Comparison of ENCODE assay signal across 15 cellular contexts in genomic region chr18:55988537-55988936, GRCh38.
A peak's percentile ranks its signal among the peaks of the same experiment; 100 is the strongest.
DNase-seq lines count a peak whose midpoint lies in the region; ATAC-seq, FAIRE-seq and TF ChIP-seq lines count a peak whose summit lies in the region.
"Had no signal": no experiment of that assay in that cellular context is flagged by ENCODE, and none has a peak within 500 bp of the region (broad histone marks: within the 10 kb centered on the region; RNA-seq: fewer than 3 reads in every experiment).

No MANE protein-coding gene starts in this region.

- no TSS peak for BruUV-seq in HepG2 (replicated peaks; lab: Mats Ljungman, UMichigan)

- no peak overlapping the region for H3K27ac Mint-ChIP-seq in glutamatergic neuron (ENCODE audit: unreplicated experiment)
- H3K27ac Mint-ChIP-seq: activated CD4-positive, alpha-beta memory T cell treated with anti-CD3 and anti-CD28 coated beads, Interleukin-2, amount 10 ng/mL, durations not matched to agents 7 days and 5 days; progenitor cell of endocrine pancreas had no signal

- H3K4me1 Mint-ChIP-seq in glutamatergic neuron (ENCODE audit: low read depth, unreplicated experiment), result no peaks in the 10 kb centered on the region
- H3K4me1 Mint-ChIP-seq: activated CD4-positive, alpha-beta memory T cell treated with anti-CD3 and anti-CD28 coated beads, Interleukin-2, amount 10 ng/mL, durations not matched to agents 7 days and 5 days had no signal

- H4K20me1 ChIP-seq in HepG2 (ENCODE audit: insufficient read depth, low read length), result no peaks in the 10 kb centered on the region

- H3K4me3 ChIP-seq in liver (ENCODE audit: low read depth in 1 of 3, low read length in 3 of 3) (no peak overlapping the region), HepG2 (replicated peaks in 1 of 3; ENCODE audit: insufficient read depth in 1 of 3, low read depth in 2 of 3, low read length in 3 of 3) (no peak overlapping the region), esophagus squamous epithelium (no peak overlapping the region), mesodermal cell (ENCODE audit: extremely low read depth, insufficient read depth, low read length, poor library complexity, severe bottlenecking) (no peak overlapping the region)
- H3K4me3 ChIP-seq: lung, transverse colon had no signal

- no peaks in the 10 kb centered on the region for H3K27me3 Mint-ChIP-seq in glutamatergic neuron (ENCODE audit: unreplicated experiment)
- H3K27me3 Mint-ChIP-seq: activated CD4-positive, alpha-beta memory T cell treated with anti-CD3 and anti-CD28 coated beads, Interleukin-2, amount 10 ng/mL, durations not matched to agents 7 days and 5 days; progenitor cell of endocrine pancreas had no signal

- ATAC-seq in HepG2, result no peak
- no peak for ATAC-seq in stimulated activated naive CD8-positive, alpha-beta T cell treated with anti-CD3 and anti-CD28 coated beads, Interleukin-15, Interleukin-2, amounts not matched to agents 100 U/mL and 50 U/mL, for 24 hours

- in situ Hi-C loops in HepG2 (cut with HindIII; ENCODE audit: extremely low pct_ligation_motif_present, low pct_unique_long_range_greater_than_20kb), result no loop called here

- peaks cover 2% of the 10 kb centered on the region for H3K9me3 Mint-ChIP-seq in glutamatergic neuron (ENCODE audit: unreplicated experiment)

- CTCF ChIA-PET in HepG2 (lab: Yijun Ruan, JAX; ENCODE audit: low intra/inter-chr PET ratio, low total read pairs), result no interaction called here

- H3K9me3 ChIP-seq in liver (ENCODE audit: control insufficient read depth in 4 of 4, low read length in 3 of 4) (no peaks in the 10 kb centered on the region), HepG2 (ENCODE audit: low read length) (peaks cover 83% of the 10 kb centered on the region), esophagus squamous epithelium (peaks cover 0 to 10% (median 4%) of the 10 kb centered on the region in 3 donors), mesodermal cell (ENCODE audit: control insufficient read depth, low read length) (peaks cover 9% of the 10 kb centered on the region)
- H3K9me3 ChIP-seq: transverse colon had no signal

- no peak overlapping the region for H3K4me3 Mint-ChIP-seq in glutamatergic neuron (ENCODE audit: unreplicated experiment)
- H3K4me3 Mint-ChIP-seq: activated CD4-positive, alpha-beta memory T cell treated with anti-CD3 and anti-CD28 coated beads, Interleukin-2, amount 10 ng/mL, durations not matched to agents 7 days and 5 days had no signal

- H3K36me3 ChIP-seq in liver (ENCODE audit: control insufficient read depth in 4 of 4, insufficient read depth in 3 of 4, low read depth in 1 of 4, low read length in 3 of 4) (no peaks in the 10 kb centered on the region), HepG2 (replicated peaks in 1 of 2; ENCODE audit: control insufficient read depth in 1 of 2, insufficient read depth in 2 of 2, low read length in 2 of 2) (no peaks in the 10 kb centered on the region), esophagus squamous epithelium (no peaks in the 10 kb centered on the region), mesodermal cell (ENCODE audit: control insufficient read depth, insufficient read depth, low read length) (no peaks in the 10 kb centered on the region)
- H3K36me3 ChIP-seq: transverse colon had no signal

- POLR2A ChIA-PET in HepG2 (lab: Yijun Ruan, JAX), result no interaction called here

- H3K4me1 ChIP-seq in liver (ENCODE audit: control insufficient read depth in 4 of 4, insufficient read depth in 4 of 4, low read length in 3 of 4) (no peaks in the 10 kb centered on the region), HepG2 (ENCODE audit: insufficient read depth, low read length) (no peaks in the 10 kb centered on the region), esophagus squamous epithelium (peaks cover 0 to 9% (median 6%) of the 10 kb centered on the region in 3 donors), mesodermal cell (ENCODE audit: control insufficient read depth, insufficient read depth, low read length, poor library complexity, severe bottlenecking) (no peaks in the 10 kb centered on the region)
- H3K4me1 ChIP-seq: transverse colon had no signal

- DNase-seq in HepG2 (ENCODE audit: low spot score) (no peak), esophagus squamous epithelium (lab: John Stamatoyannopoulos, UW) (no peak), posterior cingulate gyrus (no peak), cerebellum (ENCODE audit: low spot score) (no peak), glutamatergic neuron (no peak)
- DNase-seq in stimulated activated naive CD8-positive, alpha-beta T cell treated with anti-CD3 and anti-CD28 coated beads, Interleukin-15, Interleukin-2, amounts not matched to agents 100 U/mL and 50 U/mL, for 24 hours, result no peak
- DNase-seq: activated CD4-positive, alpha-beta memory T cell treated with anti-CD3 and anti-CD28 coated beads, Interleukin-2, amount 10 ng/mL, durations not matched to agents 7 days and 5 days; foreskin fibroblast; NCI-H2107; transverse colon had no signal

- no peaks in the 10 kb centered on the region for H3K27me3 ChIP-seq in liver (ENCODE audit: control insufficient read depth in 4 of 4, insufficient read depth in 4 of 4, low read length in 3 of 4)
- H3K27me3 ChIP-seq in HepG2 (ENCODE audit: control insufficient read depth in 1 of 2, insufficient read depth in 2 of 2, low read length in 2 of 2), result no peaks in the 10 kb centered on the region
- no peaks in the 10 kb centered on the region for H3K27me3 ChIP-seq in esophagus squamous epithelium
- H3K27me3 ChIP-seq: transverse colon had no signal

- no peaks in the 10 kb centered on the region for H3K79me2 ChIP-seq in HepG2 (ENCODE audit: insufficient read depth, low read length)

- H3K27ac ChIP-seq in liver (ENCODE audit: low read depth in 1 of 2, low read length in 2 of 2) (no peak overlapping the region), HepG2 (ENCODE audit: extremely low read length, insufficient read depth, low read length) (no peak overlapping the region), esophagus squamous epithelium (peak overlapping the region in 3 of 4 donors; percentile 16 to 64 (median 61)), mesodermal cell (ENCODE audit: low read depth, low read length, severe bottlenecking) (peak overlapping the region; percentile 47)

- no peak overlapping the region for H3K9ac ChIP-seq in liver (ENCODE audit: low read depth in 1 of 2, low read length in 2 of 2)
- no peak overlapping the region for H3K9ac ChIP-seq in HepG2 (ENCODE audit: insufficient read depth, low read depth, low read length)

- H3K36me3 Mint-ChIP-seq in glutamatergic neuron (ENCODE audit: unreplicated experiment), result no peaks in the 10 kb centered on the region

- H3K4me2 ChIP-seq in HepG2 (ENCODE audit: low read depth, low read length), result no peak overlapping the region

- TF ChIP-seq EP300 in HepG2 (IDR thresholded peaks at IDR 0.05; ENCODE audit: low read depth in 2 of 2, low read length in 2 of 2) (no peak), HepG2 (CRISPR knock-in tag; IDR thresholded peaks at IDR 0.05; ENCODE audit: borderline replicate concordance) (no peak)

- TF ChIP-seq CTCF in liver (IDR thresholded peaks at IDR 0.05; ENCODE audit: low read depth, low read length, missing input control) (no peak), HepG2 (CRISPR knock-in tag; IDR thresholded peaks at IDR 0.05) (no peak), esophagus squamous epithelium (IDR thresholded peaks at IDR 0.05) (no peak), glutamatergic neuron (IDR thresholded peaks at IDR 0.05; ENCODE audit: partially characterized antibody, unreplicated experiment) (no peak)

- intact Hi-C loops in HepG2 (cut with micrococcal nuclease; ENCODE audit: unreplicated experiment) (no loop called here), esophagus squamous epithelium (cut with DNase I) (no loop called here), posterior cingulate gyrus (cut with DNase I) (no loop called here)

- no peak overlapping the region for H2AFZ ChIP-seq in HepG2 (ENCODE audit: low read length)

- no peak for FAIRE-seq in HepG2 (lab: Jason Lieb, UNC)
- FAIRE-seq: RCC 7860 had no signal

- no peak for TF ChIP-seq POLR2A in HepG2 (IDR thresholded peaks at IDR 0.05; ENCODE audit: insufficient read depth in 1 of 2, low read depth in 2 of 2, low read length in 2 of 2)
- no peak for TF ChIP-seq POLR2A in esophagus squamous epithelium (IDR thresholded peaks at IDR 0.05)

- WGBS in liver, result 50% methylated on average over 2 of the region's 2 CpGs
- 43% methylated on average over 2 of the region's 2 CpGs for WGBS in HepG2 (ENCODE audit: low lambda C conversion rate)
- WGBS in esophagus squamous epithelium, 2 donors, result 5 to 21% methylated on average over 2 of the region's 2 CpGs
- WGBS in mesodermal cell (ENCODE audit: insufficient coverage in 2 of 2), 2 experiments, result 100% methylated on average over 1 of the region's 2 CpGs; no CpG with 5 or more reads in 1 of the 2 experiments

- TF ChIP-seq RAD21 in liver (IDR thresholded peaks at IDR 0.05) (peak in 1 of 2 donors; percentile 3), HepG2 (CRISPR knock-in tag; IDR thresholded peaks at IDR 0.05) (no peak)

TF ChIP-seq in HepG2, 621 proteins besides CTCF, POLR2A, EP300 and RAD21 (continues in another document):
- TF ChIP-seq ZMAT3 (CRISPR knock-in tag; conservative IDR thresholded peaks at IDR 0.05) (no peak), MED13 (CRISPR knock-in tag; IDR thresholded peaks at IDR 0.05) (no peak), NAIF1 (CRISPR knock-in tag; IDR thresholded peaks at IDR 0.05; ENCODE audit: borderline replicate concordance) (no peak), RORA (CRISPR knock-in tag; IDR thresholded peaks at IDR 0.05) (no peak), KDM4B (CRISPR knock-in tag; IDR thresholded peaks at IDR 0.05) (no peak), CREM (IDR thresholded peaks at IDR 0.05) (no peak), CREM (CRISPR knock-in tag; IDR thresholded peaks at IDR 0.05) (no peak), ZFAT (CRISPR knock-in tag; conservative IDR thresholded peaks at IDR 0.05) (no peak), FOXP4 (CRISPR knock-in tag; IDR thresholded peaks at IDR 0.05) (no peak), CHD2 (IDR thresholded peaks at IDR 0.05; ENCODE audit: low read depth, low read length) (no peak), DPF2 (CRISPR knock-in tag; IDR thresholded peaks at IDR 0.05; ENCODE audit: borderline replicate concordance, low read depth) (no peak), MED1 (CRISPR knock-in tag; IDR thresholded peaks at IDR 0.05) (no peak)

Comparison
In these comparisons a context has a peak if more than half of its experiments do, and no peak if none do; other contexts are left out.
1. H3K27ac ChIP-seq: peak in esophagus squamous epithelium (3 of 4) and mesodermal cell (single experiment); none in liver (0 of 2) and HepG2 (single experiment).